ENCODE assay signal across 18 cellular contexts in genomic region chr21:42631142-42631541, GRCh38. TPM values are rescaled to one million over a fixed set of nuclear protein-coding genes. Genes with fewer than 3 reads are reported as not detected.
DNase-seq lines count a peak whose midpoint lies in the region; ATAC-seq and TF ChIP-seq lines count a peak whose summit lies in the region.
"Had no signal": no experiment of that assay in that cellular context is flagged by ENCODE, and none has a peak within 500 bp of the region (broad histone marks: within the 10 kb centered on the region; RNA-seq: fewer than 3 reads in every experiment).

No MANE protein-coding gene starts in this region.

- DNase-seq in cardiac septum (ENCODE audit: low spot score) (peak; percentile 14), left ventricle myocardium inferior (no peak), DMS114 treated with DMSO at 0.1 percent for 48 hours (lab: John Stamatoyannopoulos, UW; ENCODE audit: unreplicated experiment) (no peak)
- peak; percentile 42 for DNase-seq in activated CD8-positive, alpha-beta T cell treated with anti-CD3 and anti-CD28 coated beads, Interleukin-2, amount 10 ng/mL, durations not matched to agents 7 days and 5 days
- peak in 5 of 9 donors; percentile 30 to 54 (median 31) for DNase-seq in naive thymus-derived CD4-positive, alpha-beta T cell
- no peak for DNase-seq in activated CD4-positive, alpha-beta T cell treated with anti-CD3 and anti-CD28 coated beads, Interleukin-2, amount 10 ng/mL, durations not matched to agents 24 days and 14 days
- DNase-seq: IMR-90, NCI-H1417 treated with DMSO at 0.1 percent for 48 hours, NCI-H1930, NCI-H345, NCI-H524 treated with DMSO at 0.1 percent for 48 hours, PC-3 had no signal

- no peak overlapping the region for H3K27ac ChIP-seq in left ventricle myocardium inferior (replicated peaks)
- no peak overlapping the region for H3K27ac ChIP-seq in naive thymus-derived CD4-positive, alpha-beta T cell (ENCODE audit: low read depth, low read length)
- H3K27ac ChIP-seq: A549, BLaER1 had no signal

- ATAC-seq in activated CD8-positive, alpha-beta T cell treated with anti-CD3 and anti-CD28 coated beads, Interleukin-2, amount 10 ng/mL, durations not matched to agents 7 days and 5 days: peak; percentile 61
- ATAC-seq in naive thymus-derived CD4-positive, alpha-beta T cell: peak; percentile 73
- ATAC-seq in GM21528 (IDR thresholded peaks at IDR 0.05; ENCODE audit: low FRiP score, unreplicated experiment): no peak
- ATAC-seq: A549, GM23338, HCT116, PC-3 had no signal

- no peaks in the 10 kb centered on the region for H3K9me3 ChIP-seq in left ventricle myocardium inferior (replicated peaks)
- H3K9me3 ChIP-seq in naive thymus-derived CD4-positive, alpha-beta T cell (ENCODE audit: control insufficient read depth in 2 of 3, low read length in 3 of 3): no peaks in the 10 kb centered on the region
- H3K9me3 ChIP-seq: A549, BLaER1 had no signal

- no peaks in the 10 kb centered on the region for H3K9me3 Mint-ChIP-seq in activated CD8-positive, alpha-beta T cell treated with anti-CD3 and anti-CD28 coated beads, Interleukin-2, amount 10 ng/mL, durations not matched to agents 7 days and 5 days (ENCODE audit: insufficient read depth)
- H3K9me3 Mint-ChIP-seq in naive thymus-derived CD4-positive, alpha-beta T cell: no peaks in the 10 kb centered on the region
- no peaks in the 10 kb centered on the region for H3K9me3 Mint-ChIP-seq in activated CD4-positive, alpha-beta T cell treated with anti-CD3 and anti-CD28 coated beads, Interleukin-2, amount 10 ng/mL, durations not matched to agents 24 days and 14 days
- H3K9me3 Mint-ChIP-seq: CD8-positive, alpha-beta memory T cell; GM23338 had no signal

- H3K4me3 ChIP-seq in left ventricle myocardium inferior: no peak overlapping the region
- H3K4me3 ChIP-seq in naive thymus-derived CD4-positive, alpha-beta T cell (ENCODE audit: low read length): no peak overlapping the region
- H3K4me3 ChIP-seq: A549, BLaER1, GM23338 had no signal

- POLR2A ChIA-PET in activated CD8-positive, alpha-beta T cell treated with anti-CD3 and anti-CD28 coated beads, Interleukin-2, amount 10 ng/mL, durations not matched to agents 7 days and 5 days (lab: Charles Lee): no interaction called here
- POLR2A ChIA-PET in naive thymus-derived CD4-positive, alpha-beta T cell (lab: Charles Lee): interaction anchor here (0.6 kb wide), 1 partner anchor 29 kb away, joined by 3 read pairs; no protein-coding TSS in a partner anchor

- H3K27me3 ChIP-seq in left ventricle myocardium inferior (ENCODE audit: low read depth): peaks cover 66% of the 10 kb centered on the region
- H3K27me3 ChIP-seq in naive thymus-derived CD4-positive, alpha-beta T cell (ENCODE audit: control insufficient read depth in 2 of 2, insufficient read depth in 2 of 2, low read length in 2 of 2): no peaks in the 10 kb centered on the region

- H3K36me3 Mint-ChIP-seq in activated CD8-positive, alpha-beta T cell treated with anti-CD3 and anti-CD28 coated beads, Interleukin-2, amount 10 ng/mL, durations not matched to agents 7 days and 5 days (ENCODE audit: low read depth): no peaks in the 10 kb centered on the region
- H3K36me3 Mint-ChIP-seq in naive thymus-derived CD4-positive, alpha-beta T cell: no peaks in the 10 kb centered on the region
- no peaks in the 10 kb centered on the region for H3K36me3 Mint-ChIP-seq in activated CD4-positive, alpha-beta T cell treated with anti-CD3 and anti-CD28 coated beads, Interleukin-2, amount 10 ng/mL, durations not matched to agents 24 days and 14 days (ENCODE audit: low read depth)
- H3K36me3 Mint-ChIP-seq: CD8-positive, alpha-beta memory T cell had no signal

- CTCF ChIA-PET in activated CD8-positive, alpha-beta T cell treated with anti-CD3 and anti-CD28 coated beads, Interleukin-2, amount 10 ng/mL, durations not matched to agents 7 days and 5 days (lab: Charles Lee): interaction anchor here (1.0 kb wide), 1 partner anchor 26 kb away, joined by 3 read pairs; no protein-coding TSS in a partner anchor
- CTCF ChIA-PET in naive thymus-derived CD4-positive, alpha-beta T cell (lab: Charles Lee): interaction anchor here (0.5 kb wide), 1 partner anchor 238 kb away, joined by 3 read pairs; no protein-coding TSS in a partner anchor

- H3K4me3 Mint-ChIP-seq in activated CD8-positive, alpha-beta T cell treated with anti-CD3 and anti-CD28 coated beads, Interleukin-2, amount 10 ng/mL, durations not matched to agents 7 days and 5 days: no peak overlapping the region
- H3K4me3 Mint-ChIP-seq in naive thymus-derived CD4-positive, alpha-beta T cell: no peak overlapping the region
- H3K4me3 Mint-ChIP-seq in activated CD4-positive, alpha-beta T cell treated with anti-CD3 and anti-CD28 coated beads, Interleukin-2, amount 10 ng/mL, durations not matched to agents 24 days and 14 days: no peak overlapping the region
- H3K4me3 Mint-ChIP-seq: CD8-positive, alpha-beta memory T cell; GM23338 had no signal

- H3K4me1 Mint-ChIP-seq in activated CD8-positive, alpha-beta T cell treated with anti-CD3 and anti-CD28 coated beads, Interleukin-2, amount 10 ng/mL, durations not matched to agents 7 days and 5 days (ENCODE audit: low read depth): peaks cover 8% of the 10 kb centered on the region
- H3K4me1 Mint-ChIP-seq in naive thymus-derived CD4-positive, alpha-beta T cell: peaks cover 0 to 8% (median 0%) of the 10 kb centered on the region in 7 donors
- H3K4me1 Mint-ChIP-seq in activated CD4-positive, alpha-beta T cell treated with anti-CD3 and anti-CD28 coated beads, Interleukin-2, amount 10 ng/mL, durations not matched to agents 24 days and 14 days: no peaks in the 10 kb centered on the region
- H3K4me1 Mint-ChIP-seq: CD8-positive, alpha-beta memory T cell had no signal

- H3K4me1 ChIP-seq in left ventricle myocardium inferior: peaks cover 14% of the 10 kb centered on the region
- peaks cover 0 to 11% of the 10 kb centered on the region in 2 donors for H3K4me1 ChIP-seq in naive thymus-derived CD4-positive, alpha-beta T cell (ENCODE audit: control insufficient read depth in 2 of 2, insufficient read depth in 2 of 2, low read length in 2 of 2)
- H3K4me1 ChIP-seq: A549 had no signal

- peaks cover 16% of the 10 kb centered on the region for H3K27me3 Mint-ChIP-seq in activated CD8-positive, alpha-beta T cell treated with anti-CD3 and anti-CD28 coated beads, Interleukin-2, amount 10 ng/mL, durations not matched to agents 7 days and 5 days (ENCODE audit: low read depth)
- peaks cover 0 to 2% (median 0%) of the 10 kb centered on the region in 5 donors for H3K27me3 Mint-ChIP-seq in naive thymus-derived CD4-positive, alpha-beta T cell
- H3K27me3 Mint-ChIP-seq in activated CD4-positive, alpha-beta T cell treated with anti-CD3 and anti-CD28 coated beads, Interleukin-2, amount 10 ng/mL, durations not matched to agents 24 days and 14 days: peaks cover 8% of the 10 kb centered on the region

- intact Hi-C loops in cardiac septum (cut with DNase I) (no loop called here), left ventricle myocardium inferior (cut with micrococcal nuclease) (no loop called here)
- intact Hi-C loops in naive thymus-derived CD4-positive, alpha-beta T cell (cut with micrococcal nuclease): no loop called here
- intact Hi-C loops in activated CD4-positive, alpha-beta T cell treated with anti-CD3 and anti-CD28 coated beads, Interleukin-2, amount 10 ng/mL, durations not matched to agents 24 days and 14 days (cut with micrococcal nuclease): no loop called here

- no peaks in the 10 kb centered on the region for H3K36me3 ChIP-seq in left ventricle myocardium inferior
- no peaks in the 10 kb centered on the region for H3K36me3 ChIP-seq in naive thymus-derived CD4-positive, alpha-beta T cell (ENCODE audit: control insufficient read depth in 2 of 3, insufficient read depth in 3 of 3, low read length in 3 of 3)
- H3K36me3 ChIP-seq: BLaER1 had no signal

- TF ChIP-seq CTCF in left ventricle myocardium inferior (IDR thresholded peaks at IDR 0.05; ENCODE audit: borderline replicate concordance): no peak

- H3K27ac Mint-ChIP-seq in activated CD8-positive, alpha-beta T cell treated with anti-CD3 and anti-CD28 coated beads, Interleukin-2, amount 10 ng/mL, durations not matched to agents 7 days and 5 days: no peak overlapping the region
- no peak overlapping the region for H3K27ac Mint-ChIP-seq in naive thymus-derived CD4-positive, alpha-beta T cell
- H3K27ac Mint-ChIP-seq in activated CD4-positive, alpha-beta T cell treated with anti-CD3 and anti-CD28 coated beads, Interleukin-2, amount 10 ng/mL, durations not matched to agents 24 days and 14 days: no peak overlapping the region
- H3K27ac Mint-ChIP-seq: CD8-positive, alpha-beta memory T cell; GM23338 had no signal

RNA-seq across cellular contexts. Expression of gene PDE9A, which starts 22.3 kb away (rescaled TPM):
- total RNA-seq in cardiac septum (1.1 TPM), left ventricle myocardium inferior (3.2 TPM)
- total RNA-seq in activated CD8-positive, alpha-beta T cell treated with anti-CD3 and anti-CD28 coated beads, Interleukin-2, amount 10 ng/mL, durations not matched to agents 7 days and 5 days: 10 to 100 TPM in 1 of 2 experiments, 1 to 10 TPM in 1; 8.3 to 10.8 TPM
- total RNA-seq in naive thymus-derived CD4-positive, alpha-beta T cell: 10 to 100 TPM; 14.1 to 18.4 (median 15.1) TPM
- polyA plus RNA-seq in naive thymus-derived CD4-positive, alpha-beta T cell: 1 to 10 TPM; 5.9 to 7.9 TPM
- 10.7 and 13.1 TPM in 2 replicates for total RNA-seq in activated CD4-positive, alpha-beta T cell treated with anti-CD3 and anti-CD28 coated beads, Interleukin-2, amount 10 ng/mL, durations not matched to agents 24 days and 14 days

Comparison
In these comparisons a context has a peak if more than half of its experiments do, and no peak if none do; other contexts are left out.
1. DNase-seq: peak in cardiac septum (single experiment), activated CD8-positive, alpha-beta T cell treated with anti-CD3 and anti-CD28 coated beads, Interleukin-2, amount 10 ng/mL, durations not matched to agents 7 days and 5 days (single experiment) and naive thymus-derived CD4-positive, alpha-beta T cell (5 of 9); none in left ventricle myocardium inferior (single experiment), activated CD4-positive, alpha-beta T cell treated with anti-CD3 and anti-CD28 coated beads, Interleukin-2, amount 10 ng/mL, durations not matched to agents 24 days and 14 days (single experiment) and DMS114 treated with DMSO at 0.1 percent for 48 hours (single experiment).